ENCODE assay signal across 9 cellular contexts in genomic region chr15:74776851-74777768, GRCh38. TPM values are rescaled to one million over a fixed set of nuclear protein-coding genes. Genes with fewer than 3 reads are reported as not detected.
DNase-seq lines count a peak whose midpoint lies in the region; ATAC-seq and TF ChIP-seq lines count a peak whose summit lies in the region.
"Had no signal": no experiment of that assay in that cellular context is flagged by ENCODE, and none has a peak within 500 bp of the region (broad histone marks: within the 10 kb centered on the region; RNA-seq: fewer than 3 reads in every experiment).

No MANE protein-coding gene starts in this region.

- peak overlapping the region; percentile 94 for H3K27ac ChIP-seq in MM.1S (ENCODE audit: low read length)
- peak overlapping the region; percentile 53 to 54 for H3K27ac ChIP-seq in right atrium auricular region
- peak overlapping the region in 3 of 4 donors; percentile 1 to 70 (median 31) for H3K27ac ChIP-seq in tibial nerve

- TF ChIP-seq CTCF in MM.1S (IDR thresholded peaks at IDR 0.05; ENCODE audit: low read length) (no peak), right atrium auricular region (IDR thresholded peaks at IDR 0.05) (no peak), tibial nerve (IDR thresholded peaks at IDR 0.05) (no peak)

- H3K9me3 ChIP-seq in MM.1S (replicated peaks; ENCODE audit: insufficient read depth, low read length) (no peaks in the 10 kb centered on the region), right atrium auricular region (no peaks in the 10 kb centered on the region), tibial nerve (no peaks in the 10 kb centered on the region)

- CTCF ChIA-PET in activated CD8-positive, alpha-beta memory T cell treated with anti-CD3 and anti-CD28 coated beads, Interleukin-2, amount 10 ng/mL, durations not matched to agents 7 days and 5 days (lab: Charles Lee), result interaction anchor here (0.7 to 25.9 kb wide), 18 partner anchors 3 to 404 kb away, joined by 3 to 1355 read pairs (median 4); partner anchors contain the start of genes CPLX3 and CSK

- no peak for TF ChIP-seq POLR2A in tibial nerve (IDR thresholded peaks at IDR 0.05)

- H4K20me1 ChIP-seq in MM.1S (ENCODE audit: insufficient read depth, low read length), result no peaks in the 10 kb centered on the region

- peaks cover 65% of the 10 kb centered on the region for H3F3A ChIP-seq in MM.1S (ENCODE audit: insufficient read depth, low read length)

- H3K9ac ChIP-seq in MM.1S (ENCODE audit: low read length), result peak overlapping the region; percentile 55

- no peaks in the 10 kb centered on the region for H3K9me3 Mint-ChIP-seq in activated CD8-positive, alpha-beta memory T cell treated with anti-CD3 and anti-CD28 coated beads, Interleukin-2, amount 10 ng/mL, durations not matched to agents 7 days and 5 days (ENCODE audit: low read depth)

- no peak for TF ChIP-seq EP300 in tibial nerve (IDR thresholded peaks at IDR 0.05)

- H3K4me3 Mint-ChIP-seq in activated CD8-positive, alpha-beta memory T cell treated with anti-CD3 and anti-CD28 coated beads, Interleukin-2, amount 10 ng/mL, durations not matched to agents 7 days and 5 days, result peak overlapping the region; percentile 63

- H3K79me2 ChIP-seq in MM.1S (ENCODE audit: low read length), result peaks cover 25% of the 10 kb centered on the region

- H3K27me3 Mint-ChIP-seq in activated CD8-positive, alpha-beta memory T cell treated with anti-CD3 and anti-CD28 coated beads, Interleukin-2, amount 10 ng/mL, durations not matched to agents 7 days and 5 days, result no peaks in the 10 kb centered on the region

- peak; percentile 56 for DNase-seq in NK-92 treated with Interleukin-12 subunit alpha and Interleukin-12 subunit beta, amount 100 ng/mL, for 24 hours (lab: John Stamatoyannopoulos, UW)
- no peak for DNase-seq in NK-92 (lab: John Stamatoyannopoulos, UW; ENCODE audit: unreplicated experiment)
- DNase-seq in MM.1S, result peak; percentile 87
- peak; percentile 69 for DNase-seq in activated CD8-positive, alpha-beta memory T cell treated with anti-CD3 and anti-CD28 coated beads, Interleukin-2, amount 10 ng/mL, durations not matched to agents 7 days and 5 days
- DNase-seq in right atrium auricular region (ENCODE audit: low spot score), result no peak
- DNase-seq in tibial nerve (ENCODE audit: low spot score in 2 of 2), result no peak
- no peak for DNase-seq in ureter (ENCODE audit: low spot score)
- DNase-seq in middle frontal gyrus (ENCODE audit: extremely low spot score, low spot score), result no peak

- peak; percentile 9 for ATAC-seq in activated CD8-positive, alpha-beta memory T cell treated with anti-CD3 and anti-CD28 coated beads, Interleukin-2, amount 10 ng/mL, durations not matched to agents 7 days and 5 days

- peak overlapping the region; percentile 47 for H2AFZ ChIP-seq in MM.1S (ENCODE audit: low read length)

- H3K4me1 ChIP-seq in MM.1S (ENCODE audit: low read length) (peaks cover 84% of the 10 kb centered on the region), right atrium auricular region (peaks cover 0 to 42% of the 10 kb centered on the region in 2 donors), tibial nerve (peaks cover 0 to 71% (median 41%) of the 10 kb centered on the region in 4 donors)

- no peaks in the 10 kb centered on the region for H3K36me3 Mint-ChIP-seq in activated CD8-positive, alpha-beta memory T cell treated with anti-CD3 and anti-CD28 coated beads, Interleukin-2, amount 10 ng/mL, durations not matched to agents 7 days and 5 days

- H3K4me1 Mint-ChIP-seq in activated CD8-positive, alpha-beta memory T cell treated with anti-CD3 and anti-CD28 coated beads, Interleukin-2, amount 10 ng/mL, durations not matched to agents 7 days and 5 days, result peaks cover 61% of the 10 kb centered on the region

- H3K36me3 ChIP-seq in MM.1S (replicated peaks; ENCODE audit: insufficient read depth, low read length) (no peaks in the 10 kb centered on the region), right atrium auricular region (no peaks in the 10 kb centered on the region), tibial nerve (no peaks in the 10 kb centered on the region)

- H3K4me3 ChIP-seq in MM.1S (ENCODE audit: low read length) (peak overlapping the region; percentile 25), right atrium auricular region (no peak overlapping the region), tibial nerve (no peak overlapping the region)

- WGBS in tibial nerve, 2 donors, result 26% methylated on average over 13 of the region's 13 CpGs

- no peaks in the 10 kb centered on the region for H3K27me3 ChIP-seq in MM.1S (replicated peaks; ENCODE audit: insufficient read depth, low read length)
- H3K27me3 ChIP-seq in right atrium auricular region, result no peaks in the 10 kb centered on the region
- H3K27me3 ChIP-seq in tibial nerve, result no peaks in the 10 kb centered on the region

- H3K9me2 ChIP-seq in MM.1S (replicated peaks; ENCODE audit: insufficient read depth, low read length), result no peaks in the 10 kb centered on the region

- H3K4me2 ChIP-seq in MM.1S (ENCODE audit: low read depth, low read length), result peak overlapping the region; percentile 72

- peak overlapping the region; percentile 92 for H3K27ac Mint-ChIP-seq in activated CD8-positive, alpha-beta memory T cell treated with anti-CD3 and anti-CD28 coated beads, Interleukin-2, amount 10 ng/mL, durations not matched to agents 7 days and 5 days

RNA-seq across cellular contexts. Expression of gene CSK, which starts 4.8 kb away (rescaled TPM):
- 100 to 1,000 TPM; 349 to 369 TPM for total RNA-seq in activated CD8-positive, alpha-beta memory T cell treated with anti-CD3 and anti-CD28 coated beads, Interleukin-2, amount 10 ng/mL, durations not matched to agents 7 days and 5 days
- total RNA-seq in right atrium auricular region (10 to 100 TPM; 25.6 to 26.8 TPM), tibial nerve (10 to 100 TPM; 14.9 to 56.4 (median 24.5) TPM), ureter (61.6 TPM)

RNA-seq across cellular contexts. Expression of gene CYP1A2, which starts 28.5 kb away (rescaled TPM):
- not detected for total RNA-seq in activated CD8-positive, alpha-beta memory T cell treated with anti-CD3 and anti-CD28 coated beads, Interleukin-2, amount 10 ng/mL, durations not matched to agents 7 days and 5 days
- total RNA-seq in right atrium auricular region (not detected), tibial nerve (not detected), ureter (not detected)
- total RNA-seq: activated CD8-positive, alpha-beta memory T cell treated with anti-CD3 and anti-CD28 coated beads for 36 hours had no signal

RNA-seq across cellular contexts. Expression of gene LMAN1L, which starts 35.5 kb away (rescaled TPM):
- not detected for total RNA-seq in activated CD8-positive, alpha-beta memory T cell treated with anti-CD3 and anti-CD28 coated beads, Interleukin-2, amount 10 ng/mL, durations not matched to agents 7 days and 5 days
- total RNA-seq in right atrium auricular region (10 to 100 TPM; 13.8 to 88.7 TPM), tibial nerve (under 1 TPM in 1 of 4 donors, not detected in 3; 0.42 TPM), ureter (not detected)

RNA-seq across cellular contexts. Expression of gene CPLX3, which starts 49.3 kb away (rescaled TPM):
- total RNA-seq in activated CD8-positive, alpha-beta memory T cell treated with anti-CD3 and anti-CD28 coated beads, Interleukin-2, amount 10 ng/mL, durations not matched to agents 7 days and 5 days, result under 1 TPM in 1 of 2 experiments, not detected in 1; 0.35 TPM
- total RNA-seq in right atrium auricular region (10 to 100 TPM in 1 of 2 donors, 1 to 10 TPM in 1; 1.1 to 10.8 TPM), tibial nerve (not detected), ureter (not detected)
- total RNA-seq: activated CD8-positive, alpha-beta memory T cell treated with anti-CD3 and anti-CD28 coated beads for 36 hours had no signal

RNA-seq across cellular contexts. Expression of gene CYP1A1, which starts 51.8 kb away (rescaled TPM):
- 1 to 10 TPM; 1.2 to 2.8 TPM for total RNA-seq in activated CD8-positive, alpha-beta memory T cell treated with anti-CD3 and anti-CD28 coated beads, Interleukin-2, amount 10 ng/mL, durations not matched to agents 7 days and 5 days
- 1 to 10 TPM in 1 of 2 donors, not detected in 1; 1.0 TPM for total RNA-seq in right atrium auricular region
- total RNA-seq in tibial nerve, result 1 to 10 TPM in 3 of 4 donors, under 1 TPM in 1; 0.44 to 5.1 (median 2.9) TPM
- not detected for total RNA-seq in ureter

Comparison
In these comparisons a context has a peak if more than half of its experiments do, and no peak if none do; other contexts are left out.
1. DNase-seq: peak in NK-92 treated with Interleukin-12 subunit alpha and Interleukin-12 subunit beta, amount 100 ng/mL, for 24 hours (single experiment), MM.1S (single experiment) and activated CD8-positive, alpha-beta memory T cell treated with anti-CD3 and anti-CD28 coated beads, Interleukin-2, amount 10 ng/mL, durations not matched to agents 7 days and 5 days (single experiment); none in NK-92 (single experiment), right atrium auricular region (single experiment), tibial nerve (0 of 2), ureter (single experiment) and middle frontal gyrus (single experiment).
2. H3K27ac ChIP-seq: peak in every context shown above with its lines; median percentile 94 in MM.1S; 54 in right atrium auricular region; 31 in tibial nerve.
3. RNA of gene LMAN1L, which starts 35.5 kb away (total RNA-seq): 13.8 to 88.7 TPM in right atrium auricular region; not detected in activated CD8-positive, alpha-beta memory T cell treated with anti-CD3 and anti-CD28 coated beads, Interleukin-2, amount 10 ng/mL, durations not matched to agents 7 days and 5 days, not detected in ureter (single experiment) and 0.42 TPM in tibial nerve; every median in the first group is over 10 times any median in the second.